ENCODE assay signal across 9 cellular contexts in genomic region chr11:13152736-13153541, GRCh38.
DNase-seq lines count a peak whose midpoint lies in the region; ATAC-seq, FAIRE-seq and TF ChIP-seq lines count a peak whose summit lies in the region.
"Had no signal": no experiment of that assay in that cellular context is flagged by ENCODE, and none has a peak within 500 bp of the region (broad histone marks: within the 10 kb centered on the region; RNA-seq: fewer than 3 reads in every experiment).

No MANE protein-coding gene starts in this region.

- H3K4me3 Mint-ChIP-seq in activated T-helper 1 cell treated with anti-CD3 and anti-CD28 coated beads, Interleukin-12 subunit alpha, Interleukin-12 subunit beta, Interleukin-2, Interleukin-4 antibody, amounts not matched to agents 30 ng/mL and 10 ng/mL and 1 ng/mL, durations not matched to agents 14 hours and 24 hours and 36 hours = no peak overlapping the region

- no peaks in the 10 kb centered on the region for H3K27me3 ChIP-seq in pancreas

- no peak overlapping the region for H3K4me3 ChIP-seq in GM12865 (ENCODE audit: low read depth, low read length)
- no peak overlapping the region for H3K4me3 ChIP-seq in epithelial cell of proximal tubule (ENCODE audit: low read depth, low read length)
- H3K4me3 ChIP-seq in pancreas = no peak overlapping the region
- H3K4me3 ChIP-seq: prostate gland had no signal

- ATAC-seq in pancreas = peak in 2 of 4 donors; percentile 56 to 64
- ATAC-seq in GM18909 (IDR thresholded peaks at IDR 0.05; ENCODE audit: poor library complexity, unreplicated experiment) = no peak

- no peak overlapping the region for H3K27ac ChIP-seq in pancreas
- H3K27ac ChIP-seq: prostate gland had no signal

- TF ChIP-seq CTCF in GM12865 (IDR thresholded peaks at IDR 0.05; ENCODE audit: insufficient read depth, low read depth, low read length, missing control alignments) = peak; percentile 27
- peak; percentile 78 for TF ChIP-seq CTCF in epithelial cell of proximal tubule (conservative IDR thresholded peaks at IDR 0.05; ENCODE audit: low read depth, low read length)
- peak in 3 of 4 donors; percentile 12 to 17 (median 17) for TF ChIP-seq CTCF in pancreas (IDR thresholded peaks at IDR 0.05)
- TF ChIP-seq CTCF in GM20000 (IDR thresholded peaks at IDR 0.05; ENCODE audit: extremely low read depth, missing control alignments) = no peak

- H3K4me1 ChIP-seq in pancreas = no peaks in the 10 kb centered on the region
- H3K4me1 ChIP-seq: prostate gland had no signal

- DNase-seq in GM12865 (ENCODE audit: low read depth) (peak; percentile 31), NCI-H748 (lab: John Stamatoyannopoulos, UW; ENCODE audit: unreplicated experiment) (peak; percentile 30), epithelial cell of proximal tubule (ENCODE audit: low read depth) (no peak), pancreas (no peak), GM20000 (ENCODE audit: low spot score) (no peak)
- DNase-seq in activated T-helper 1 cell treated with anti-CD3 and anti-CD28 coated beads, Interleukin-12 subunit alpha, Interleukin-12 subunit beta, Interleukin-2, Interleukin-4 antibody, amounts not matched to agents 30 ng/mL and 10 ng/mL and 1 ng/mL, durations not matched to agents 14 hours and 24 hours and 36 hours (ENCODE audit: low spot score) = no peak

- H3K27ac Mint-ChIP-seq in activated T-helper 1 cell treated with anti-CD3 and anti-CD28 coated beads, Interleukin-12 subunit alpha, Interleukin-12 subunit beta, Interleukin-2, Interleukin-4 antibody, amounts not matched to agents 30 ng/mL and 10 ng/mL and 1 ng/mL, durations not matched to agents 14 hours and 24 hours and 36 hours = no peak overlapping the region

- 9 to 11% methylated on average over 2 of the region's 2 CpGs for WGBS in pancreas, 2 donors

- H3K36me3 ChIP-seq in pancreas = no peaks in the 10 kb centered on the region
- H3K36me3 ChIP-seq: prostate gland had no signal

- H3K9me3 Mint-ChIP-seq in activated T-helper 1 cell treated with anti-CD3 and anti-CD28 coated beads, Interleukin-12 subunit alpha, Interleukin-12 subunit beta, Interleukin-2, Interleukin-4 antibody, amounts not matched to agents 30 ng/mL and 10 ng/mL and 1 ng/mL, durations not matched to agents 14 hours and 24 hours and 36 hours = peaks cover 31% of the 10 kb centered on the region

- no peaks in the 10 kb centered on the region for H3K9me3 ChIP-seq in pancreas
- H3K9me3 ChIP-seq: prostate gland had no signal

- no peaks in the 10 kb centered on the region for H3K36me3 Mint-ChIP-seq in activated T-helper 1 cell treated with anti-CD3 and anti-CD28 coated beads, Interleukin-12 subunit alpha, Interleukin-12 subunit beta, Interleukin-2, Interleukin-4 antibody, amounts not matched to agents 30 ng/mL and 10 ng/mL and 1 ng/mL, durations not matched to agents 14 hours and 24 hours and 36 hours (ENCODE audit: low read depth)

- H3K4me1 Mint-ChIP-seq in activated T-helper 1 cell treated with anti-CD3 and anti-CD28 coated beads, Interleukin-12 subunit alpha, Interleukin-12 subunit beta, Interleukin-2, Interleukin-4 antibody, amounts not matched to agents 30 ng/mL and 10 ng/mL and 1 ng/mL, durations not matched to agents 14 hours and 24 hours and 36 hours (ENCODE audit: low read depth) = peaks cover 9% of the 10 kb centered on the region

- intact Hi-C loops in pancreas (cut with DNase I) = loop anchor here in 1 of 3 donors (5.0 kb wide), 1 partner anchor 191 kb away; no protein-coding TSS in a partner anchor
- intact Hi-C loops in activated T-helper 1 cell treated with anti-CD3 and anti-CD28 coated beads, Interleukin-12 subunit alpha, Interleukin-12 subunit beta, Interleukin-2, Interleukin-4 antibody, amounts not matched to agents 30 ng/mL and 10 ng/mL and 1 ng/mL, durations not matched to agents 14 hours and 24 hours and 36 hours (cut with micrococcal nuclease) = no loop called here

- FAIRE-seq in pancreas (lab: Jason Lieb, UNC) = no peak
- FAIRE-seq: colon had no signal

- peaks cover 3% of the 10 kb centered on the region for H3K27me3 Mint-ChIP-seq in activated T-helper 1 cell treated with anti-CD3 and anti-CD28 coated beads, Interleukin-12 subunit alpha, Interleukin-12 subunit beta, Interleukin-2, Interleukin-4 antibody, amounts not matched to agents 30 ng/mL and 10 ng/mL and 1 ng/mL, durations not matched to agents 14 hours and 24 hours and 36 hours (ENCODE audit: insufficient read depth)

Comparison
In these comparisons a context has a peak if more than half of its experiments do, and no peak if none do; other contexts are left out.
1. DNase-seq: peak in GM12865 (single experiment) and NCI-H748 (single experiment); none in epithelial cell of proximal tubule (single experiment), pancreas (0 of 6), activated T-helper 1 cell treated with anti-CD3 and anti-CD28 coated beads, Interleukin-12 subunit alpha, Interleukin-12 subunit beta, Interleukin-2, Interleukin-4 antibody, amounts not matched to agents 30 ng/mL and 10 ng/mL and 1 ng/mL, durations not matched to agents 14 hours and 24 hours and 36 hours (single experiment) and GM20000 (single experiment).